20 cellular contexts compared by ENCODE assay signal in genomic region chr14:88993946-88994345, GRCh38.
A peak's percentile ranks its signal among the peaks of the same experiment; 100 is the strongest.
DNase-seq lines count a peak whose midpoint lies in the region; FAIRE-seq and TF ChIP-seq lines count a peak whose summit lies in the region.
"Had no signal": no experiment of that assay in that cellular context is flagged by ENCODE, and none has a peak within 500 bp of the region (broad histone marks: within the 10 kb centered on the region; RNA-seq: fewer than 3 reads in every experiment).

No MANE protein-coding gene starts in this region.

- H3K36me3 ChIP-seq in bronchial epithelial cell (ENCODE audit: control insufficient read depth, insufficient read depth, low read length): no peaks in the 10 kb centered on the region
- H3K36me3 ChIP-seq: ascending aorta, heart left ventricle had no signal

- TF ChIP-seq CTCF in bronchial epithelial cell (IDR thresholded peaks at IDR 0.05; ENCODE audit: insufficient read depth, low read length, severe bottlenecking) (no peak), retinal pigment epithelial cell (conservative IDR thresholded peaks at IDR 0.05; ENCODE audit: low read depth, low read length) (no peak)

- H3K4me3 ChIP-seq in bronchial epithelial cell (ENCODE audit: low read depth, low read length) (no peak overlapping the region), retinal pigment epithelial cell (ENCODE audit: low read length) (no peak overlapping the region)
- H3K4me3 ChIP-seq: ascending aorta, heart left ventricle, testis had no signal

- FAIRE-seq in bronchial epithelial cell (lab: Jason Lieb, UNC): no peak

- DNase-seq in EL (peak; percentile 40), NCI-H345 (lab: John Stamatoyannopoulos, UW) (peak; percentile 23), bronchial epithelial cell (ENCODE audit: low read depth) (peak; percentile 90), retinal pigment epithelial cell (ENCODE audit: low read depth) (peak; percentile 88), SIG-M5 (lab: John Stamatoyannopoulos, UW) (no peak), occipital lobe (lab: John Stamatoyannopoulos, UW) (no peak), NCI-H2081 (lab: John Stamatoyannopoulos, UW) (no peak)
- DNase-seq: activated CD4-positive, alpha-beta T cell treated with anti-CD3 and anti-CD28 coated beads, Interleukin-2, amount 10 ng/mL, durations not matched to agents 7 days and 5 days; activated naive CD4-positive, alpha-beta T cell; C1 segment of cervical spinal cord; dermis blood vessel endothelial cell; H9; heart left ventricle; MM.1S; naive thymus-derived CD4-positive, alpha-beta T cell; NCI-H187; NCI-H524 treated with DMSO at 0.1 percent for 48 hours; OCI-M1; testis had no signal

- H3K27me3 ChIP-seq in bronchial epithelial cell (ENCODE audit: control insufficient read depth, insufficient read depth, low read length): no peaks in the 10 kb centered on the region
- H3K27me3 ChIP-seq: ascending aorta, testis had no signal

Comparison
In these comparisons a context has a peak if more than half of its experiments do, and no peak if none do; other contexts are left out.
1. DNase-seq: peak in EL (single experiment), NCI-H345 (single experiment), bronchial epithelial cell (single experiment) and retinal pigment epithelial cell (single experiment); none in SIG-M5 (single experiment), occipital lobe (single experiment) and NCI-H2081 (0 of 2).